ENCODE assay signal across 21 cellular contexts in genomic region chr10:9877978-9878377, GRCh38.
"Had no signal": no experiment of that assay in that cellular context is flagged by ENCODE, and none has a peak within 500 bp of the region (broad histone marks: within the 10 kb centered on the region; RNA-seq: fewer than 3 reads in every experiment).

No MANE protein-coding gene starts in this region.

- H3K4me1 Mint-ChIP-seq: memory B cell; natural killer cell; stimulated activated effector memory CD8-positive, alpha-beta T cell treated with anti-CD3 and anti-CD28 coated beads, Interleukin-12 subunit alpha, Interleukin-12 subunit beta, amount 100 ng/mL, for 72 hours had no signal

- H3K4me3 Mint-ChIP-seq: dendritic cell treated with granulocyte-macrophage colony-stimulating factor and Interleukin-4, amounts not matched to agents 40 ng/mL and 50 ng/mL, for 4 days; memory B cell; natural killer cell; stimulated activated effector memory CD8-positive, alpha-beta T cell treated with anti-CD3 and anti-CD28 coated beads, Interleukin-12 subunit alpha, Interleukin-12 subunit beta, amount 100 ng/mL, for 72 hours; type B pancreatic cell had no signal

- H3K27me3 Mint-ChIP-seq: dendritic cell treated with granulocyte-macrophage colony-stimulating factor and Interleukin-4, amounts not matched to agents 40 ng/mL and 50 ng/mL, for 4 days; memory B cell; type B pancreatic cell had no signal

- H3K36me3 Mint-ChIP-seq: memory B cell; natural killer cell; stimulated activated effector memory CD8-positive, alpha-beta T cell treated with anti-CD3 and anti-CD28 coated beads, Interleukin-12 subunit alpha, Interleukin-12 subunit beta, amount 100 ng/mL, for 72 hours; type B pancreatic cell had no signal

- H3K27ac Mint-ChIP-seq: dendritic cell treated with granulocyte-macrophage colony-stimulating factor and Interleukin-4, amounts not matched to agents 40 ng/mL and 50 ng/mL, for 4 days; memory B cell; natural killer cell; stimulated activated effector memory CD8-positive, alpha-beta T cell treated with anti-CD3 and anti-CD28 coated beads, Interleukin-12 subunit alpha, Interleukin-12 subunit beta, amount 100 ng/mL, for 72 hours; type B pancreatic cell had no signal

- H3K4me3 ChIP-seq: colonic mucosa, esophagus squamous epithelium, lung, ovary, psoas muscle, sigmoid colon, stomach, tibial artery had no signal

- H3K4me1 ChIP-seq: colonic mucosa, esophagus squamous epithelium, psoas muscle, sigmoid colon, stomach, tibial artery had no signal

- H3K9me3 ChIP-seq: colonic mucosa, ovary, sigmoid colon had no signal

- H3K27ac ChIP-seq: colonic mucosa, esophagus squamous epithelium, ovary, psoas muscle, sigmoid colon, stomach, tibial artery had no signal

- H3K36me3 ChIP-seq: colonic mucosa, esophagus squamous epithelium, ovary, sigmoid colon, stomach, tibial artery had no signal

- H3K27me3 ChIP-seq: colonic mucosa, esophagus squamous epithelium, ovary, sigmoid colon, stomach, tibial artery had no signal

- DNase-seq: colonic mucosa; effector memory CD4-positive, alpha-beta T cell; erythroblast; esophagus squamous epithelium; left ventricle myocardium superior; natural killer cell; occipital lobe; ovary; psoas muscle; right cardiac atrium; sigmoid colon; stimulated activated CD4-positive, alpha-beta T cell treated with anti-CD3 and anti-CD28 coated beads, Interleukin-2, amount 100 ng/mL, for 24 hours; stimulated activated CD4-positive, alpha-beta T cell treated with anti-CD3 and anti-CD28 coated beads, Interleukin-4, amount 100 ng/mL, for 24 hours; stimulated activated naive CD4-positive, alpha-beta T cell treated with Interleukin-2 at 50 U/mL for 16 hours; stomach; tibial artery had no signal
